In genomic region chr6:14728396-14729024, GRCh38 we compare ENCODE assay signal across 10 cellular contexts.
DNase-seq lines count a peak whose midpoint lies in the region; ATAC-seq and TF ChIP-seq lines count a peak whose summit lies in the region.
"Had no signal": no experiment of that assay in that cellular context is flagged by ENCODE, and none has a peak within 500 bp of the region (broad histone marks: within the 10 kb centered on the region; RNA-seq: fewer than 3 reads in every experiment).

No MANE protein-coding gene starts in this region.

- no peaks in the 10 kb centered on the region for H3K79me1 ChIP-seq in mesenchymal stem cell (replicated peaks; ENCODE audit: low read length, poor library complexity, severe bottlenecking)

- peak overlapping the region; percentile 16 to 25 for H3K18ac ChIP-seq in mesenchymal stem cell (ENCODE audit: low read depth in 1 of 2, low read length in 2 of 2)

- no peak overlapping the region for H3K4ac ChIP-seq in mesenchymal stem cell (ENCODE audit: low read depth in 1 of 2, low read length in 2 of 2)

- H2BK12ac ChIP-seq in mesenchymal stem cell (ENCODE audit: low read length in 2 of 2) = peak overlapping the region in 1 of 2 experiments; percentile 7

- H2AK5ac ChIP-seq in mesenchymal stem cell (ENCODE audit: low read length, severe bottlenecking) = no peak overlapping the region

- no peaks in the 10 kb centered on the region for H4K20me1 ChIP-seq in GM23338 (replicated peaks; ENCODE audit: insufficient read depth)

- WGBS in body of pancreas, 2 donors = 55 to 68% methylated on average over 10 of the region's 10 CpGs
- WGBS in mesenchymal stem cell = 81% methylated on average over 10 of the region's 10 CpGs

- H4K8ac ChIP-seq in mesenchymal stem cell (ENCODE audit: low read length) = no peak overlapping the region

- intact Hi-C loops in body of pancreas (cut with DNase I) = no loop called here

- H3K27ac ChIP-seq in body of pancreas (peak overlapping the region in 1 of 4 donors; percentile 28), mesenchymal stem cell (ENCODE audit: low read length, poor library complexity, severe bottlenecking) (no peak overlapping the region), GM23338 (ENCODE audit: low read depth) (no peak overlapping the region)

- no peak overlapping the region for H2BK120ac ChIP-seq in mesenchymal stem cell (ENCODE audit: low read depth, low read length)

- H3K4me1 ChIP-seq in body of pancreas (no peaks in the 10 kb centered on the region), mesenchymal stem cell (ENCODE audit: control insufficient read depth, insufficient read depth, low read depth, low read length) (peaks cover 4% of the 10 kb centered on the region), GM23338 (ENCODE audit: insufficient read depth) (peaks cover 23% of the 10 kb centered on the region)

- H2BK5ac ChIP-seq in mesenchymal stem cell (ENCODE audit: low read depth, low read length, poor library complexity, severe bottlenecking) = no peak overlapping the region

- H3K4me3 ChIP-seq in AG10803 (ENCODE audit: low read length) = no peak overlapping the region
- no peak overlapping the region for H3K4me3 ChIP-seq in body of pancreas
- H3K4me3 ChIP-seq in mesenchymal stem cell (ENCODE audit: insufficient read depth in 1 of 2, low read depth in 1 of 2, low read length in 2 of 2) = no peak overlapping the region
- H3K4me3 ChIP-seq in GM23338 = no peak overlapping the region

- H4K91ac ChIP-seq in mesenchymal stem cell (ENCODE audit: low read length) = no peak overlapping the region

- H2BK15ac ChIP-seq in mesenchymal stem cell (ENCODE audit: low read depth, poor library complexity, severe bottlenecking) = no peak overlapping the region

- H3K9me3 ChIP-seq in body of pancreas (no peaks in the 10 kb centered on the region), mesenchymal stem cell (ENCODE audit: control insufficient read depth, low read length) (no peaks in the 10 kb centered on the region)

- peaks cover 3% of the 10 kb centered on the region for H3K27me3 Mint-ChIP-seq in GM23338 (ENCODE audit: insufficient read depth, low read depth, poor library complexity)
- H3K27me3 Mint-ChIP-seq: T-cell had no signal

- DNase-seq in AG10803 (ENCODE audit: low read depth) = peak; percentile 77
- peak; percentile 57 for DNase-seq in KBM-7
- DNase-seq in body of pancreas = peak in 2 of 4 donors; percentile 21 to 59
- DNase-seq in mesenchymal stem cell = peak; percentile 79
- no peak for DNase-seq in NCI-H2227 (lab: John Stamatoyannopoulos, UW; ENCODE audit: unreplicated experiment)
- DNase-seq in T1000 (lab: John Stamatoyannopoulos, UW) = no peak
- no peak for DNase-seq in GM23338 (ENCODE audit: low spot score)
- no peak for DNase-seq in effector CD8-positive, alpha-beta T cell (lab: John Stamatoyannopoulos, UW)

- H3K79me2 ChIP-seq in GM23338 (replicated peaks; ENCODE audit: insufficient read depth) = no peaks in the 10 kb centered on the region

- H3K4me3 Mint-ChIP-seq in GM23338 = no peak overlapping the region
- H3K4me3 Mint-ChIP-seq: brain had no signal

- H3K9me3 Mint-ChIP-seq in GM23338 = no peaks in the 10 kb centered on the region
- H3K9me3 Mint-ChIP-seq: T-cell had no signal

- no peaks in the 10 kb centered on the region; the same call in 1 of the 2 replicates for H3F3A ChIP-seq in GM23338 (replicated peaks; ENCODE audit: low read depth)

- no peak for TF ChIP-seq POLR2A in body of pancreas (IDR thresholded peaks at IDR 0.05)

- ATAC-seq in body of pancreas (peak; percentile 38), GM23338 (no peak)
- ATAC-seq: T-cell had no signal

- H3K4me2 ChIP-seq in mesenchymal stem cell (ENCODE audit: low read length, poor library complexity, severe bottlenecking) (no peak overlapping the region), GM23338 (no peak overlapping the region)

- H3K27me3 ChIP-seq in body of pancreas = no peaks in the 10 kb centered on the region
- no peaks in the 10 kb centered on the region for H3K27me3 ChIP-seq in mesenchymal stem cell (ENCODE audit: control insufficient read depth in 1 of 2, insufficient read depth in 1 of 2, low read length in 2 of 2)
- no peaks in the 10 kb centered on the region for H3K27me3 ChIP-seq in GM23338 (ENCODE audit: insufficient read depth)

- no peak overlapping the region for H3K27ac Mint-ChIP-seq in GM23338

- peaks cover 30% of the 10 kb centered on the region for H3K4me1 Mint-ChIP-seq in GM23338

- H3K36me3 ChIP-seq in body of pancreas (replicated peaks in 1 of 2; ENCODE audit: insufficient read depth in 1 of 2, low read depth in 2 of 2) (no peaks in the 10 kb centered on the region), mesenchymal stem cell (ENCODE audit: control insufficient read depth in 1 of 2, insufficient read depth in 2 of 2, low read depth in 1 of 2, low read length in 2 of 2) (no peaks in the 10 kb centered on the region), GM23338 (ENCODE audit: insufficient read depth) (no peaks in the 10 kb centered on the region)

- H3K36me3 Mint-ChIP-seq in GM23338 (ENCODE audit: low read depth) = no peaks in the 10 kb centered on the region; the same call in 2 of the 3 replicates
- H3K36me3 Mint-ChIP-seq: brain, T-cell had no signal

- H3K14ac ChIP-seq in mesenchymal stem cell (ENCODE audit: low read length in 2 of 2) = no peak overlapping the region

- peak overlapping the region in 1 of 2 experiments; percentile 47 for H3K23ac ChIP-seq in mesenchymal stem cell (ENCODE audit: low read length in 2 of 2)

- H2AFZ ChIP-seq in mesenchymal stem cell (ENCODE audit: low read depth, low read length) (no peak overlapping the region), GM23338 (no peak overlapping the region)

- H3K9ac ChIP-seq in mesenchymal stem cell (ENCODE audit: low read length) = no peak overlapping the region

- H3K9me2 ChIP-seq in GM23338 (ENCODE audit: insufficient read depth) = peaks cover 22% of the 10 kb centered on the region; the same call in 1 of the 2 replicates

- in situ Hi-C loops in KBM-7 (cut with MboI; ENCODE audit: low pct_unique_long_range_greater_than_20kb, low sequenced_read_pairs) = no loop called here

- no peak for TF ChIP-seq CTCF in AG10803 (conservative IDR thresholded peaks at IDR 0.05; ENCODE audit: low read length)
- no peak for TF ChIP-seq CTCF in body of pancreas (IDR thresholded peaks at IDR 0.05)
- no peak for TF ChIP-seq CTCF in GM23338 (conservative IDR thresholded peaks at IDR 0.05; ENCODE audit: low read depth in 2 of 2)

TF ChIP-seq in GM23338, 12 proteins besides CTCF, POLR2A, EP300 and RAD21 (continues in another document):
- TF ChIP-seq JUNB (IDR thresholded peaks at IDR 0.05; ENCODE audit: unreplicated experiment) (no peak), STAT1 (IDR thresholded peaks at IDR 0.05; ENCODE audit: unreplicated experiment) (no peak)
- TF ChIP-seq, protein P1, sequence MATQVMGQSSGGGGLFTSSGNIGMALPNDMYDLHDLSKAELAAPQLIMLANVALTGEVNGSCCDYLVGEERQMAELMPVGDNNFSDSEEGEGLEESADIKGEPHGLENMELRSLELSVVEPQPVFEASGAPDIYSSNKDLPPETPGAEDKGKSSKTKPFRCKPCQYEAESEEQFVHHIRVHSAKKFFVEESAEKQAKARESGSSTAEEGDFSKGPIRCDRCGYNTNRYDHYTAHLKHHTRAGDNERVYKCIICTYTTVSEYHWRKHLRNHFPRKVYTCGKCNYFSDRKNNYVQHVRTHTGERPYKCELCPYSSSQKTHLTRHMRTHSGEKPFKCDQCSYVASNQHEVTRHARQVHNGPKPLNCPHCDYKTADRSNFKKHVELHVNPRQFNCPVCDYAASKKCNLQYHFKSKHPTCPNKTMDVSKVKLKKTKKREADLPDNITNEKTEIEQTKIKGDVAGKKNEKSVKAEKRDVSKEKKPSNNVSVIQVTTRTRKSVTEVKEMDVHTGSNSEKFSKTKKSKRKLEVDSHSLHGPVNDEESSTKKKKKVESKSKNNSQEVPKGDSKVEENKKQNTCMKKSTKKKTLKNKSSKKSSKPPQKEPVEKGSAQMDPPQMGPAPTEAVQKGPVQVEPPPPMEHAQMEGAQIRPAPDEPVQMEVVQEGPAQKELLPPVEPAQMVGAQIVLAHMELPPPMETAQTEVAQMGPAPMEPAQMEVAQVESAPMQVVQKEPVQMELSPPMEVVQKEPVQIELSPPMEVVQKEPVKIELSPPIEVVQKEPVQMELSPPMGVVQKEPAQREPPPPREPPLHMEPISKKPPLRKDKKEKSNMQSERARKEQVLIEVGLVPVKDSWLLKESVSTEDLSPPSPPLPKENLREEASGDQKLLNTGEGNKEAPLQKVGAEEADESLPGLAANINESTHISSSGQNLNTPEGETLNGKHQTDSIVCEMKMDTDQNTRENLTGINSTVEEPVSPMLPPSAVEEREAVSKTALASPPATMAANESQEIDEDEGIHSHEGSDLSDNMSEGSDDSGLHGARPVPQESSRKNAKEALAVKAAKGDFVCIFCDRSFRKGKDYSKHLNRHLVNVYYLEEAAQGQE (IDR thresholded peaks at IDR 0.05; ENCODE audit: unreplicated experiment) = no peak
- TF ChIP-seq, protein P2, sequence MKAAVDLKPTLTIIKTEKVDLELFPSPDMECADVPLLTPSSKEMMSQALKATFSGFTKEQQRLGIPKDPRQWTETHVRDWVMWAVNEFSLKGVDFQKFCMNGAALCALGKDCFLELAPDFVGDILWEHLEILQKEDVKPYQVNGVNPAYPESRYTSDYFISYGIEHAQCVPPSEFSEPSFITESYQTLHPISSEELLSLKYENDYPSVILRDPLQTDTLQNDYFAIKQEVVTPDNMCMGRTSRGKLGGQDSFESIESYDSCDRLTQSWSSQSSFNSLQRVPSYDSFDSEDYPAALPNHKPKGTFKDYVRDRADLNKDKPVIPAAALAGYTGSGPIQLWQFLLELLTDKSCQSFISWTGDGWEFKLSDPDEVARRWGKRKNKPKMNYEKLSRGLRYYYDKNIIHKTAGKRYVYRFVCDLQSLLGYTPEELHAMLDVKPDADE (IDR thresholded peaks at IDR 0.05) = no peak

Comparison
In these comparisons a context has a peak if more than half of its experiments do, and no peak if none do; other contexts are left out.
1. DNase-seq: peak in AG10803 (single experiment), KBM-7 (single experiment) and mesenchymal stem cell (single experiment); none in NCI-H2227 (single experiment), T1000 (single experiment), GM23338 (single experiment) and effector CD8-positive, alpha-beta T cell (single experiment).